Comparison of ENCODE assay signal across 1 cellular context in genomic region chr15:95709959-95710695, GRCh38.
TF ChIP-seq lines count a peak whose summit lies in the region.

No MANE protein-coding gene starts in this region.

TF ChIP-seq in K562, 482 proteins besides CTCF, POLR2A, EP300 and RAD21 (continued from another document):
- no peak for TF ChIP-seq SNRNP70 (optimal IDR thresholded peaks at IDR 0.05; ENCODE audit: low read depth, low read length)
- peak; percentile 68; the same call in 1 of the 2 replicates for TF ChIP-seq MITF (IDR thresholded peaks at IDR 0.05)
- no peak for TF ChIP-seq YBX1 (IDR thresholded peaks at IDR 0.05)
- TF ChIP-seq ZNF764 (CRISPR knock-in tag; IDR thresholded peaks at IDR 0.05; ENCODE audit: low read depth): no peak
- TF ChIP-seq ZFP30 (CRISPR knock-in tag; IDR thresholded peaks at IDR 0.05; ENCODE audit: borderline replicate concordance): no peak
- TF ChIP-seq, protein P1, sequence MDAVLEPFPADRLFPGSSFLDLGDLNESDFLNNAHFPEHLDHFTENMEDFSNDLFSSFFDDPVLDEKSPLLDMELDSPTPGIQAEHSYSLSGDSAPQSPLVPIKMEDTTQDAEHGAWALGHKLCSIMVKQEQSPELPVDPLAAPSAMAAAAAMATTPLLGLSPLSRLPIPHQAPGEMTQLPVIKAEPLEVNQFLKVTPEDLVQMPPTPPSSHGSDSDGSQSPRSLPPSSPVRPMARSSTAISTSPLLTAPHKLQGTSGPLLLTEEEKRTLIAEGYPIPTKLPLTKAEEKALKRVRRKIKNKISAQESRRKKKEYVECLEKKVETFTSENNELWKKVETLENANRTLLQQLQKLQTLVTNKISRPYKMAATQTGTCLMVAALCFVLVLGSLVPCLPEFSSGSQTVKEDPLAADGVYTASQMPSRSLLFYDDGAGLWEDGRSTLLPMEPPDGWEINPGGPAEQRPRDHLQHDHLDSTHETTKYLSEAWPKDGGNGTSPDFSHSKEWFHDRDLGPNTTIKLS (IDR thresholded peaks at IDR 0.05; ENCODE audit: borderline replicate concordance, low read depth): peak; percentile 70; the same call in 1 of the 2 replicates
- TF ChIP-seq MAX (CRISPR knock-in tag; IDR thresholded peaks at IDR 0.05): no peak
- no peak for TF ChIP-seq KLF1 (tag; IDR thresholded peaks at IDR 0.05)
- TF ChIP-seq GATAD2B (IDR thresholded peaks at IDR 0.05; ENCODE audit: borderline replicate concordance): peak; percentile 92
- TF ChIP-seq NFYB (IDR thresholded peaks at IDR 0.05; ENCODE audit: extremely low read depth, insufficient read length): no peak
- no peak for TF ChIP-seq ZNF436 (CRISPR knock-in tag; IDR thresholded peaks at IDR 0.05)
- peak; percentile 100 for TF ChIP-seq TAL1 (IDR thresholded peaks at IDR 0.05)
- TF ChIP-seq TFAM (CRISPR knock-in tag; conservative IDR thresholded peaks at IDR 0.05): no peak
- TF ChIP-seq KAT2B (IDR thresholded peaks at IDR 0.05; ENCODE audit: low read depth, low read length): no peak
- TF ChIP-seq EZH2 (IDR thresholded peaks at IDR 0.05; ENCODE audit: borderline replicate concordance, low read depth, low read length): no peak; the same call in 1 of the 2 replicates
- TF ChIP-seq IRF2 (CRISPR knock-in tag; IDR thresholded peaks at IDR 0.05): no peak
- no peak for TF ChIP-seq ZNF133 (CRISPR knock-in tag; IDR thresholded peaks at IDR 0.05)
- TF ChIP-seq HNRNPLL (IDR thresholded peaks at IDR 0.05; ENCODE audit: low read depth, low read length, poor library complexity, severe bottlenecking): no peak
- TF ChIP-seq, protein P2, sequence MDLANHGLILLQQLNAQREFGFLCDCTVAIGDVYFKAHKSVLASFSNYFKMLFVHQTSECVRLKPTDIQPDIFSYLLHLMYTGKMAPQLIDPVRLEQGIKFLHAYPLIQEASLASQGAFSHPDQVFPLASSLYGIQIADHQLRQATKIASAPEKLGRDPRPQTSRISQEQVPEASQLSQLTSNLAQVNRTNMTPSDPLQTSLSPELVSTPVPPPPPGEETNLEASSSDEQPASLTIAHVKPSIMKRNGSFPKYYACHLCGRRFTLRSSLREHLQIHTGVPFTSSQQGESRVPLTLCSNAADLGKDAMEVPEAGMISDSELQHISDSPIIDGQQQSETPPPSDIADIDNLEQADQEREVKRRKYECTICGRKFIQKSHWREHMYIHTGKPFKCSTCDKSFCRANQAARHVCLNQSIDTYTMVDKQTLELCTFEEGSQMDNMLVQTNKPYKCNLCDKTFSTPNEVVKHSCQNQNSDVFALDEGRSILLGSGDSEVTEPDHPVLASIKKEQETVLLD (IDR thresholded peaks at IDR 0.05): peak; percentile 86; the same call in 1 of the 2 replicates
- TF ChIP-seq ZNF212 (CRISPR knock-in tag; IDR thresholded peaks at IDR 0.05): no peak
- peak; percentile 71 for TF ChIP-seq RB1 (IDR thresholded peaks at IDR 0.05; ENCODE audit: low read depth)
- TF ChIP-seq KDM1A (IDR thresholded peaks at IDR 0.05): peak; percentile 84 to 91
- TF ChIP-seq, protein P3, sequence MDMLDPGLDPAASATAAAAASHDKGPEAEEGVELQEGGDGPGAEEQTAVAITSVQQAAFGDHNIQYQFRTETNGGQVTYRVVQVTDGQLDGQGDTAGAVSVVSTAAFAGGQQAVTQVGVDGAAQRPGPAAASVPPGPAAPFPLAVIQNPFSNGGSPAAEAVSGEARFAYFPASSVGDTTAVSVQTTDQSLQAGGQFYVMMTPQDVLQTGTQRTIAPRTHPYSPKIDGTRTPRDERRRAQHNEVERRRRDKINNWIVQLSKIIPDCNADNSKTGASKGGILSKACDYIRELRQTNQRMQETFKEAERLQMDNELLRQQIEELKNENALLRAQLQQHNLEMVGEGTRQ (CRISPR knock-in tag; IDR thresholded peaks at IDR 0.05): peak; percentile 62
- peak; percentile 84 for TF ChIP-seq ZNF766 (CRISPR knock-in tag; conservative IDR thresholded peaks at IDR 0.05)
- no peak for TF ChIP-seq NR2F6 (CRISPR knock-in tag; IDR thresholded peaks at IDR 0.05)
- peak; percentile 100 for TF ChIP-seq TEAD4 (IDR thresholded peaks at IDR 0.05; ENCODE audit: low read length)
- no peak for TF ChIP-seq TEAD4 (CRISPR knock-in tag; IDR thresholded peaks at IDR 0.05; ENCODE audit: borderline replicate concordance)
- TF ChIP-seq ELF1 (tag; IDR thresholded peaks at IDR 0.05): no peak
- peak; percentile 85; the same call in 1 of the 2 replicates for TF ChIP-seq MYNN (IDR thresholded peaks at IDR 0.05)
- TF ChIP-seq MYNN (CRISPR knock-in tag; IDR thresholded peaks at IDR 0.05): no peak
- TF ChIP-seq ZNF695 (CRISPR knock-in tag; IDR thresholded peaks at IDR 0.05): no peak
- no peak for TF ChIP-seq SIN3B (IDR thresholded peaks at IDR 0.05; ENCODE audit: low read depth)
- no peak for TF ChIP-seq BCL6 (CRISPR knock-in tag; IDR thresholded peaks at IDR 0.05)
- TF ChIP-seq FOXA3 (CRISPR knock-in tag; conservative IDR thresholded peaks at IDR 0.05 in 1 of 2, IDR thresholded peaks at IDR 0.05 in 1 of 2): no peak
- no peak for TF ChIP-seq ZNF830 (CRISPR knock-in tag; IDR thresholded peaks at IDR 0.05)
- TF ChIP-seq, protein P4, sequence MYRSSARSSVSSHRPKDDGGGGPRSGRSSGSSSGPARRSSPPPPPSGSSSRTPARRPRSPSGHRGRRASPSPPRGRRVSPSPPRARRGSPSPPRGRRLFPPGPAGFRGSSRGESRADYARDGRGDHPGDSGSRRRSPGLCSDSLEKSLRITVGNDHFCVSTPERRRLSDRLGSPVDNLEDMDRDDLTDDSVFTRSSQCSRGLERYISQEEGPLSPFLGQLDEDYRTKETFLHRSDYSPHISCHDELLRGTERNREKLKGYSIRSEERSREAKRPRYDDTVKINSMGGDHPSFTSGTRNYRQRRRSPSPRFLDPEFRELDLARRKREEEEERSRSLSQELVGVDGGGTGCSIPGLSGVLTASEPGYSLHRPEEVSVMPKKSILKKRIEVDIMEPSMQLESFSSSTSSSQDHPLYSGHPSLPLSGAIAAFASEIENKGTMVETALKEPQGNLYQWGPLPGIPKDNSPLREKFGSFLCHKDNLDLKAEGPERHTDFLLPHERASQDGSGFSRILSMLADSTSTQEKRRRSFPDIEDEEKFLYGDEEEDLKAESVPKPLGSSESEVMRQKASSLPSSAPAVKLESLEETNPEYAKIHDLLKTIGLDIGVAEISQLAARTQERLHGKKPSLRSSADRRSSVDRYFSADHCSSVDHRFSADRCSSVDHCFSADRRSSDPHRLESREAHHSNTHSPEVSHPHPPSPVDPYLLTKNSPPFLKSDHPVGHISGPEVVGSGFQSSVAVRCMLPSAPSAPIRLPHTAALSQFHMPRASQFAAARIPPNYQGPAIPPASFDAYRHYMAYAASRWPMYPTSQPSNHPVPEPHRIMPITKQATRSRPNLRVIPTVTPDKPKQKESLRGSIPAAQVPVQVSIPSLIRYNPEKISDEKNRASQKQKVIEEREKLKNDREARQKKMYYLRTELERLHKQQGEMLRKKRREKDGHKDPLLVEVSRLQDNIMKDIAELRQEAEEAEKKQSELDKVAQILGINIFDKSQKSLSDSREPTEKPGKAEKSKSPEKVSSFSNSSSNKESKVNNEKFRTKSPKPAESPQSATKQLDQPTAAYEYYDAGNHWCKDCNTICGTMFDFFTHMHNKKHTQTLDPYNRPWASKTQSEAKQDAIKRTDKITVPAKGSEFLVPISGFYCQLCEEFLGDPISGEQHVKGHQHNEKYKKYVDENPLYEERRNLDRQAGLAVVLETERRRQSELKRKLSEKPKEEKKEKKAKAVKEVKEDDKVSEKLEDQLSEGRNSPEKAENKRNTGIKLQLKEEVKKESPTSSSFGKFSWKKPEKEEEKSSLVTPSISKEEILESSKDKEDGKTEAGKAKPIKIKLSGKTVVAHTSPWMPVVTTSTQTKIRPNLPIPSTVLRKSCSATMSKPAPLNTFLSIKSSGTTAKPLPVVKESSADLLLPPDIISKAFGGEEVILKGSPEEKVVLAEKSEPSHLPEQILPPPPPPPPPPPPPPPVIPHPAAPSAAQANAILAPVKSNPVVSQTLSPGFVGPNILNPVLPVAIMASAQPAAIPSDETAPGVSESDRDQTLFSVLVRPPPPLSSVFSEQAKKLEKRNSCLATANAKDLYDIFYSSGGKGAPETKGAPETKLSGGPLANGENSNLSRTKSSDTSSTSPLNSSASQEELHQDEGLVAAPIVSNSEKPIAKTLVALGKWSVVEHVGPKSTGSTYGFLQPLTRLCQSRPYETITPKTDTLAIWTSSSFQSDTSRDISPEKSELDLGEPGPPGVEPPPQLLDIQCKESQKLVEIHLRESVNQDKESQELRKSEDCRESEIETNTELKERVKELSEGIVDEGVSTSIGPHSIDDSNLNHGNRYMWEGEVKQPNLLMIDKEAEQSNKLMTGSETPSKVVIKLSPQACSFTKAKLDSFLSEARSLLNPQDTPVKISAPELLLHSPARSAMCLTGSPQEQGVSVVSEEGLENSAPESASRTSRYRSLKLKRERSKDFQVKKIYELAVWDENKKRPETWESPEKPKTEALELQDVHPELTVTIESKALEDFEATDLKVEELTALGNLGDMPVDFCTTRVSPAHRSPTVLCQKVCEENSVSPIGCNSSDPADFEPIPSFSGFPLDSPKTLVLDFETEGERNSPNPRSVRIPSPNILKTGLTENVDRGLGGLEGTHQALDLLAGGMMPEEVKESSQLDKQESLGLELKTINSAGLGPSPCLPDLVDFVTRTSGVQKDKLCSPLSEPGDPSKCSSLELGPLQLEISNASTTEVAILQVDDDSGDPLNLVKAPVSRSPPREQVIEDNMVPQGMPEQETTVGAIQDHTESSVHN (IDR thresholded peaks at IDR 0.05; ENCODE audit: borderline replicate concordance in 1 of 2, low read depth in 1 of 2): peak in 1 of 2 experiments; percentile 49; a peak in 1 of 4 replicates
- TF ChIP-seq TRIM24 (IDR thresholded peaks at IDR 0.05): peak; percentile 99
- TF ChIP-seq, protein P5, sequence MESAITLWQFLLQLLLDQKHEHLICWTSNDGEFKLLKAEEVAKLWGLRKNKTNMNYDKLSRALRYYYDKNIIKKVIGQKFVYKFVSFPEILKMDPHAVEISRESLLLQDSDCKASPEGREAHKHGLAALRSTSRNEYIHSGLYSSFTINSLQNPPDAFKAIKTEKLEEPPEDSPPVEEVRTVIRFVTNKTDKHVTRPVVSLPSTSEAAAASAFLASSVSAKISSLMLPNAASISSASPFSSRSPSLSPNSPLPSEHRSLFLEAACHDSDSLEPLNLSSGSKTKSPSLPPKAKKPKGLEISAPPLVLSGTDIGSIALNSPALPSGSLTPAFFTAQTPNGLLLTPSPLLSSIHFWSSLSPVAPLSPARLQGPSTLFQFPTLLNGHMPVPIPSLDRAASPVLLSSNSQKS (CRISPR knock-in tag; IDR thresholded peaks at IDR 0.05): no peak
